ENCODE assay signal across 11 cellular contexts in the genomic region with DNA sequence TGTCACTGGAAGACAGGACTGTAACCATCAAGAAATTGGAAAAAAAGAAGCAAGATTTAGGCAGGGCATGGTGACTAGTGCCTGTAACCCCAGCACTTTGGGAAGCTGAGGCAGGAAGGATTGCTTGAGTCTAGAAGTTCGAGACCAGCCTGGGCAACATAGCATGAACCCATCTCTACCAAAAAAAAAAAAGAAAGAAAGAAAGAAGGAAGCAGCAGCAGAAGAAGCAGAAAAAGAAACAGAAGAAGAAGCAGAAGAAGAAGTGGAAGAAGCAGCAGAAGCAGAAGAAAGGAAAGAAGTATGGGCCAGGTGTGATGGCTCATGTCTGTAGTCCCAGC. TPM values are rescaled to one million over a fixed set of nuclear protein-coding genes. Genes with fewer than 3 reads are reported as not detected.
DNase-seq lines count a peak whose midpoint lies in the region; ATAC-seq, FAIRE-seq and TF ChIP-seq lines count a peak whose summit lies in the region.
"Had no signal": no experiment of that assay in that cellular context is flagged by ENCODE, and none has a peak within 500 bp of the region (broad histone marks: within the 10 kb centered on the region; RNA-seq: fewer than 3 reads in every experiment).

No MANE protein-coding gene starts in this region.

- no peak for FAIRE-seq in urothelium cell line (lab: Jason Lieb, UNC)

- H3K4me1 Mint-ChIP-seq in activated CD4-positive, alpha-beta T cell treated with anti-CD3 and anti-CD28 coated beads, Interleukin-2, amount 10 ng/mL, durations not matched to agents 7 days and 5 days, result peaks cover 56% of the 10 kb centered on the region
- H3K4me1 Mint-ChIP-seq in T-helper 17 cell, result peaks cover 34% of the 10 kb centered on the region

- no peaks in the 10 kb centered on the region for H3K27me3 Mint-ChIP-seq in activated CD4-positive, alpha-beta T cell treated with anti-CD3 and anti-CD28 coated beads, Interleukin-2, amount 10 ng/mL, durations not matched to agents 7 days and 5 days
- H3K27me3 Mint-ChIP-seq in T-helper 17 cell, result no peaks in the 10 kb centered on the region

- no peak for TF ChIP-seq CTCF in esophagus squamous epithelium (IDR thresholded peaks at IDR 0.05)

- peaks cover 25 to 68% (median 54%) of the 10 kb centered on the region in 3 donors for H3K4me1 ChIP-seq in esophagus squamous epithelium
- peaks cover 6 to 60% (median 44%) of the 10 kb centered on the region in 5 donors for H3K4me1 ChIP-seq in subcutaneous abdominal adipose tissue (ENCODE audit: control insufficient read depth in 5 of 5, insufficient read depth in 5 of 5, low read length in 5 of 5)

- POLR2A ChIA-PET in activated CD4-positive, alpha-beta T cell treated with anti-CD3 and anti-CD28 coated beads, Interleukin-2, amount 10 ng/mL, durations not matched to agents 7 days and 5 days (lab: Charles Lee), result no interaction called here

- no peaks in the 10 kb centered on the region for H3K36me3 ChIP-seq in esophagus squamous epithelium
- H3K36me3 ChIP-seq in subcutaneous abdominal adipose tissue (ENCODE audit: control insufficient read depth in 5 of 5, insufficient read depth in 5 of 5, low read length in 5 of 5), result no peaks in the 10 kb centered on the region

- CTCF ChIA-PET in activated CD4-positive, alpha-beta T cell treated with anti-CD3 and anti-CD28 coated beads, Interleukin-2, amount 10 ng/mL, durations not matched to agents 7 days and 5 days (lab: Charles Lee), result interaction anchor here (0.6 to 2.5 kb wide), 8 partner anchors 9 to 53 kb away, joined by 3 to 11 read pairs (median 4); a partner anchor contains a TSS

- H3K4me3 Mint-ChIP-seq in activated CD4-positive, alpha-beta T cell treated with anti-CD3 and anti-CD28 coated beads, Interleukin-2, amount 10 ng/mL, durations not matched to agents 7 days and 5 days, result peak overlapping the region; percentile 19
- H3K4me3 Mint-ChIP-seq in T-helper 17 cell, result no peak overlapping the region

- intact Hi-C loops in esophagus squamous epithelium (cut with DNase I), result no loop called here

- no peaks in the 10 kb centered on the region for H3K36me3 Mint-ChIP-seq in activated CD4-positive, alpha-beta T cell treated with anti-CD3 and anti-CD28 coated beads, Interleukin-2, amount 10 ng/mL, durations not matched to agents 7 days and 5 days (ENCODE audit: low read depth)
- H3K36me3 Mint-ChIP-seq in T-helper 17 cell (ENCODE audit: low read depth), result no peaks in the 10 kb centered on the region

- WGBS in esophagus squamous epithelium, 2 donors, result 83 to 94% methylated on average over 1 of the region's 1 CpG

- H3K27ac ChIP-seq in esophagus squamous epithelium (peak overlapping the region; percentile 76 to 99 (median 82)), subcutaneous abdominal adipose tissue (ENCODE audit: low read depth, low read length) (peak overlapping the region; percentile 71)

- ATAC-seq in T-helper 17 cell, result no peak
- ATAC-seq in HG02973 (IDR thresholded peaks at IDR 0.05; ENCODE audit: unreplicated experiment), result no peak
- ATAC-seq: left lobe of liver had no signal

- H3K9ac ChIP-seq in subcutaneous abdominal adipose tissue (ENCODE audit: low read length in 5 of 5), result no peak overlapping the region

- peak overlapping the region; percentile 89 for H3K27ac Mint-ChIP-seq in activated CD4-positive, alpha-beta T cell treated with anti-CD3 and anti-CD28 coated beads, Interleukin-2, amount 10 ng/mL, durations not matched to agents 7 days and 5 days
- peak overlapping the region; percentile 80 for H3K27ac Mint-ChIP-seq in T-helper 17 cell

- no peaks in the 10 kb centered on the region for H3K9me3 ChIP-seq in T-helper 17 cell (ENCODE audit: control insufficient read depth, low read length, poor library complexity, severe bottlenecking)
- no peaks in the 10 kb centered on the region for H3K9me3 ChIP-seq in esophagus squamous epithelium
- H3K9me3 ChIP-seq in subcutaneous abdominal adipose tissue (ENCODE audit: control insufficient read depth in 5 of 5, low read length in 5 of 5), result no peaks in the 10 kb centered on the region

- TF ChIP-seq POLR2A in esophagus squamous epithelium (IDR thresholded peaks at IDR 0.05), result no peak

- no peaks in the 10 kb centered on the region for H3K27me3 ChIP-seq in esophagus squamous epithelium
- no peaks in the 10 kb centered on the region for H3K27me3 ChIP-seq in subcutaneous abdominal adipose tissue (ENCODE audit: control insufficient read depth in 5 of 5, insufficient read depth in 4 of 5, low read length in 5 of 5)

- no peak overlapping the region for H3K4me3 ChIP-seq in esophagus squamous epithelium
- no peak overlapping the region for H3K4me3 ChIP-seq in subcutaneous abdominal adipose tissue (ENCODE audit: low read depth in 1 of 5, low read length in 5 of 5)

- H3K9me3 Mint-ChIP-seq in activated CD4-positive, alpha-beta T cell treated with anti-CD3 and anti-CD28 coated beads, Interleukin-2, amount 10 ng/mL, durations not matched to agents 7 days and 5 days, result peaks cover under 1% of the 10 kb centered on the region

- DNase-seq in activated CD4-positive, alpha-beta T cell treated with anti-CD3 and anti-CD28 coated beads, Interleukin-2, amount 10 ng/mL, durations not matched to agents 7 days and 5 days, result no peak
- DNase-seq in activated CD4-positive, alpha-beta T cell treated with anti-CD3 and anti-CD28 coated beads, Interleukin-2, amount 50 U/mL, for 48 hours, result no peak
- DNase-seq in T-helper 17 cell (no peak), esophagus squamous epithelium (lab: John Stamatoyannopoulos, UW) (no peak), urothelium cell line (ENCODE audit: low spot score) (no peak), SW 1271 (lab: John Stamatoyannopoulos, UW) (no peak)
- DNase-seq: activated T-cell treated with anti-CD3 and anti-CD28 coated beads, Interleukin-2, amount 50 U/mL, for 1 hour; foreskin fibroblast had no signal

RNA-seq across cellular contexts. Expression of a gene that starts 30.5 kb away (rescaled TPM):
- 10 to 100 TPM; 39.1 to 41.6 TPM for total RNA-seq in activated CD4-positive, alpha-beta T cell treated with anti-CD3 and anti-CD28 coated beads, Interleukin-2, amount 10 ng/mL, durations not matched to agents 7 days and 5 days
- 10 to 100 TPM; 38.7 to 49.8 TPM for total RNA-seq in T-helper 17 cell
- total RNA-seq in esophagus squamous epithelium, result 100 to 1,000 TPM; 234 to 565 (median 415) TPM

RNA-seq across cellular contexts. Expression of a gene that starts 47.1 kb away (rescaled TPM):
- 100 to 1,000 TPM in 1 of 2 experiments, 10 to 100 TPM in 1; 94.3 to 118 TPM for total RNA-seq in activated CD4-positive, alpha-beta T cell treated with anti-CD3 and anti-CD28 coated beads, Interleukin-2, amount 10 ng/mL, durations not matched to agents 7 days and 5 days
- total RNA-seq in T-helper 17 cell, result 100 to 1,000 TPM; 154 to 176 TPM
- total RNA-seq in esophagus squamous epithelium, result 10 to 100 TPM; 35.3 to 85.3 (median 50.4) TPM

Comparison
In these comparisons a context has a peak if more than half of its experiments do, and no peak if none do; other contexts are left out.
1. RNA of a gene that starts 30.5 kb away (total RNA-seq): 234 to 565 TPM in esophagus squamous epithelium; 38.7 to 49.8 TPM in T-helper 17 cell and 39.1 to 41.6 TPM in activated CD4-positive, alpha-beta T cell treated with anti-CD3 and anti-CD28 coated beads, Interleukin-2, amount 10 ng/mL, durations not matched to agents 7 days and 5 days; every median in the first group is over 4 times any median in the second.